In the genomic region with DNA sequence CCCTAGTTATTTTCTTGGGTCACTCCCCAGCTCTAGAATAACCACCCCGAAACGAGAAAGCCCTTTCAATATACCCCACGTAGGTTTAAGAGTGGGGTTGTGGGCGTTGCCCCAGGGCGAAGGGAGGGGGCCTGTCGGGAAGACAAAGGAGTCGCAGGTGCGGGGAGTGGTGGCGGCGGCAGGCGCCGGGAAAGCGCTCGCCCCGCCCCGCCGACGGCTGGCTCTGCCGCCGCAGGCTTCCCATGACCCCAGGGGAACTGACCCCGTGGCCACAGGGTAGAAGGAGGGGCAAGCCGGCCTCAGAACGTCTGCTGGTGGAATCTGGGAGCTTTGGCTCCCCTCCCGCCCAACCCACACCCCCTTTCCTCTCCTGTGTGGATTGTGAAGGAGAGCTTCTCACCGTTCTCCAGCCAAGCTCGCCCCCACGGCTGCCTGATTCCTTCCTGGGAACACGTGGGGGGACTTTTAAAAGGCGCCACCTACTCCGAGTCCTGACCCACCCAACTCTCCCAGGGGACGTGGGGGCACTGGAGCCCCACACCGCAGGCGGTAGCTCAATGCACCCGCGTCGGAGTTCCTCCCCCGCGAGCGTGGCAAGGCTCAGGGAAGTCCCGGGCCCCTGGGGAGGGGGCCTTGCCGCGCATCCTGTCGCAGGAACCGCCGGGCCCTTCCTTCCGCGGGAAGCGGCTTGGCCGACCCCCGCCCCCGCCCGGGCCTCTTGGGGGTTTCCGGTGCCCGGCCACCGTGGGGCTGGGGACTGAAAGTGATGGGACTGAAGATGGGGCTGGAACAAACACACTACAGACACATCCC, we compare ENCODE assay signal across 1 cellular context.
A peak's percentile ranks its signal among the peaks of the same experiment; 100 is the strongest.
TF ChIP-seq lines count a peak whose summit lies in the region.

No MANE protein-coding gene starts in this region.

TF ChIP-seq in GM12878, 131 proteins besides CTCF, POLR2A, EP300 and RAD21 (continues in another document):
- TF ChIP-seq YBX1 (IDR thresholded peaks at IDR 0.05) (no peak), STAT3 (IDR thresholded peaks at IDR 0.05; ENCODE audit: low read depth, low read length) (no peak), SMAD1 (IDR thresholded peaks at IDR 0.05; ENCODE audit: low read depth, partially characterized antibody) (peak; percentile 61), ZBED1 (IDR thresholded peaks at IDR 0.05; ENCODE audit: borderline replicate concordance) (peak; percentile 64; the same call in 1 of the 2 replicates), TBL1XR1 (IDR thresholded peaks at IDR 0.05; ENCODE audit: low read depth, low read length) (peak; percentile 98; the same call in 1 of the 2 replicates), BCL11A (IDR thresholded peaks at IDR 0.05; ENCODE audit: low read depth, low read length) (peak; percentile 80), SMC3 (IDR thresholded peaks at IDR 0.05; ENCODE audit: borderline replicate concordance, low read length) (peak; percentile 12; the same call in 1 of the 2 replicates), FOS (IDR thresholded peaks at IDR 0.05; ENCODE audit: borderline replicate concordance, extremely low read depth, insufficient read length) (no peak), TCF12 (IDR thresholded peaks at IDR 0.05; ENCODE audit: low read depth, low read length) (peak; percentile 75; the same call in 1 of the 2 replicates), BACH1 (IDR thresholded peaks at IDR 0.05; ENCODE audit: borderline replicate concordance) (peak; percentile 87), TARDBP (IDR thresholded peaks at IDR 0.05; ENCODE audit: borderline replicate concordance) (peak; percentile 61; the same call in 1 of the 2 replicates), MTA3 (IDR thresholded peaks at IDR 0.05; ENCODE audit: borderline replicate concordance, low read length) (no peak), HDAC6 (IDR thresholded peaks at IDR 0.05; ENCODE audit: unreplicated experiment) (no peak), PML (IDR thresholded peaks at IDR 0.05; ENCODE audit: low read length) (no peak), IKZF2 (IDR thresholded peaks at IDR 0.05) (peak; percentile 96 to 98), SPI1 (IDR thresholded peaks at IDR 0.05; ENCODE audit: borderline replicate concordance, insufficient read depth, low read depth, low read length) (peak; percentile 50; the same call in 1 of the 2 replicates), ZSCAN29 (IDR thresholded peaks at IDR 0.05) (0 out of 2 replicates have a peak, but pooled peaks have one; percentile 35), ZNF207 (IDR thresholded peaks at IDR 0.05; ENCODE audit: borderline replicate concordance) (peak; percentile 74; the same call in 1 of the 2 replicates), ZNF24 (IDR thresholded peaks at IDR 0.05) (no peak), IKZF1 (conservative IDR thresholded peaks at IDR 0.05) (peak; percentile 99), MYB (IDR thresholded peaks at IDR 0.05; ENCODE audit: borderline replicate concordance, low read depth, low read length) (peak; percentile 29; the same call in 1 of the 2 replicates), BMI1 (IDR thresholded peaks at IDR 0.05; ENCODE audit: borderline replicate concordance) (no peak), PAX8 (IDR thresholded peaks at IDR 0.05) (no peak), GABPA (IDR thresholded peaks at IDR 0.05; ENCODE audit: low read depth) (no peak), SMARCA5 (IDR thresholded peaks at IDR 0.05) (no peak), ZZZ3 (IDR thresholded peaks at IDR 0.05; ENCODE audit: control insufficient read depth, insufficient read length, low read depth) (no peak), KLF5 (IDR thresholded peaks at IDR 0.05; ENCODE audit: partially characterized antibody) (no peak), MXI1 (IDR thresholded peaks at IDR 0.05; ENCODE audit: low read depth, low read length) (no peak)
- TF ChIP-seq, protein P1, sequence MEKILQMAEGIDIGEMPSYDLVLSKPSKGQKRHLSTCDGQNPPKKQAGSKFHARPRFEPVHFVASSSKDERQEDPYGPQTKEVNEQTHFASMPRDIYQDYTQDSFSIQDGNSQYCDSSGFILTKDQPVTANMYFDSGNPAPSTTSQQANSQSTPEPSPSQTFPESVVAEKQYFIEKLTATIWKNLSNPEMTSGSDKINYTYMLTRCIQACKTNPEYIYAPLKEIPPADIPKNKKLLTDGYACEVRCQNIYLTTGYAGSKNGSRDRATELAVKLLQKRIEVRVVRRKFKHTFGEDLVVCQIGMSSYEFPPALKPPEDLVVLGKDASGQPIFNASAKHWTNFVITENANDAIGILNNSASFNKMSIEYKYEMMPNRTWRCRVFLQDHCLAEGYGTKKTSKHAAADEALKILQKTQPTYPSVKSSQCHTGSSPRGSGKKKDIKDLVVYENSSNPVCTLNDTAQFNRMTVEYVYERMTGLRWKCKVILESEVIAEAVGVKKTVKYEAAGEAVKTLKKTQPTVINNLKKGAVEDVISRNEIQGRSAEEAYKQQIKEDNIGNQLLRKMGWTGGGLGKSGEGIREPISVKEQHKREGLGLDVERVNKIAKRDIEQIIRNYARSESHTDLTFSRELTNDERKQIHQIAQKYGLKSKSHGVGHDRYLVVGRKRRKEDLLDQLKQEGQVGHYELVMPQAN (conservative IDR thresholded peaks at IDR 0.05): no peak; the same call in 1 of the 2 replicates
- TF ChIP-seq, protein P2, sequence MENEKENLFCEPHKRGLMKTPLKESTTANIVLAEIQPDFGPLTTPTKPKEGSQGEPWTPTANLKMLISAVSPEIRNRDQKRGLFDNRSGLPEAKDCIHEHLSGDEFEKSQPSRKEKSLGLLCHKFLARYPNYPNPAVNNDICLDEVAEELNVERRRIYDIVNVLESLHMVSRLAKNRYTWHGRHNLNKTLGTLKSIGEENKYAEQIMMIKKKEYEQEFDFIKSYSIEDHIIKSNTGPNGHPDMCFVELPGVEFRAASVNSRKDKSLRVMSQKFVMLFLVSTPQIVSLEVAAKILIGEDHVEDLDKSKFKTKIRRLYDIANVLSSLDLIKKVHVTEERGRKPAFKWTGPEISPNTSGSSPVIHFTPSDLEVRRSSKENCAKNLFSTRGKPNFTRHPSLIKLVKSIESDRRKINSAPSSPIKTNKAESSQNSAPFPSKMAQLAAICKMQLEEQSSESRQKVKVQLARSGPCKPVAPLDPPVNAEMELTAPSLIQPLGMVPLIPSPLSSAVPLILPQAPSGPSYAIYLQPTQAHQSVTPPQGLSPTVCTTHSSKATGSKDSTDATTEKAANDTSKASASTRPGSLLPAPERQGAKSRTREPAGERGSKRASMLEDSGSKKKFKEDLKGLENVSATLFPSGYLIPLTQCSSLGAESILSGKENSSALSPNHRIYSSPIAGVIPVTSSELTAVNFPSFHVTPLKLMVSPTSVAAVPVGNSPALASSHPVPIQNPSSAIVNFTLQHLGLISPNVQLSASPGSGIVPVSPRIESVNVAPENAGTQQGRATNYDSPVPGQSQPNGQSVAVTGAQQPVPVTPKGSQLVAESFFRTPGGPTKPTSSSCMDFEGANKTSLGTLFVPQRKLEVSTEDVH (IDR thresholded peaks at IDR 0.05; ENCODE audit: low read depth, partially characterized antibody): no peak
- TF ChIP-seq, protein P3, sequence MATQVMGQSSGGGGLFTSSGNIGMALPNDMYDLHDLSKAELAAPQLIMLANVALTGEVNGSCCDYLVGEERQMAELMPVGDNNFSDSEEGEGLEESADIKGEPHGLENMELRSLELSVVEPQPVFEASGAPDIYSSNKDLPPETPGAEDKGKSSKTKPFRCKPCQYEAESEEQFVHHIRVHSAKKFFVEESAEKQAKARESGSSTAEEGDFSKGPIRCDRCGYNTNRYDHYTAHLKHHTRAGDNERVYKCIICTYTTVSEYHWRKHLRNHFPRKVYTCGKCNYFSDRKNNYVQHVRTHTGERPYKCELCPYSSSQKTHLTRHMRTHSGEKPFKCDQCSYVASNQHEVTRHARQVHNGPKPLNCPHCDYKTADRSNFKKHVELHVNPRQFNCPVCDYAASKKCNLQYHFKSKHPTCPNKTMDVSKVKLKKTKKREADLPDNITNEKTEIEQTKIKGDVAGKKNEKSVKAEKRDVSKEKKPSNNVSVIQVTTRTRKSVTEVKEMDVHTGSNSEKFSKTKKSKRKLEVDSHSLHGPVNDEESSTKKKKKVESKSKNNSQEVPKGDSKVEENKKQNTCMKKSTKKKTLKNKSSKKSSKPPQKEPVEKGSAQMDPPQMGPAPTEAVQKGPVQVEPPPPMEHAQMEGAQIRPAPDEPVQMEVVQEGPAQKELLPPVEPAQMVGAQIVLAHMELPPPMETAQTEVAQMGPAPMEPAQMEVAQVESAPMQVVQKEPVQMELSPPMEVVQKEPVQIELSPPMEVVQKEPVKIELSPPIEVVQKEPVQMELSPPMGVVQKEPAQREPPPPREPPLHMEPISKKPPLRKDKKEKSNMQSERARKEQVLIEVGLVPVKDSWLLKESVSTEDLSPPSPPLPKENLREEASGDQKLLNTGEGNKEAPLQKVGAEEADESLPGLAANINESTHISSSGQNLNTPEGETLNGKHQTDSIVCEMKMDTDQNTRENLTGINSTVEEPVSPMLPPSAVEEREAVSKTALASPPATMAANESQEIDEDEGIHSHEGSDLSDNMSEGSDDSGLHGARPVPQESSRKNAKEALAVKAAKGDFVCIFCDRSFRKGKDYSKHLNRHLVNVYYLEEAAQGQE (IDR thresholded peaks at IDR 0.05; ENCODE audit: low read depth, low read length): no peak; the same call in 1 of the 2 replicates
- TF ChIP-seq, protein P4, sequence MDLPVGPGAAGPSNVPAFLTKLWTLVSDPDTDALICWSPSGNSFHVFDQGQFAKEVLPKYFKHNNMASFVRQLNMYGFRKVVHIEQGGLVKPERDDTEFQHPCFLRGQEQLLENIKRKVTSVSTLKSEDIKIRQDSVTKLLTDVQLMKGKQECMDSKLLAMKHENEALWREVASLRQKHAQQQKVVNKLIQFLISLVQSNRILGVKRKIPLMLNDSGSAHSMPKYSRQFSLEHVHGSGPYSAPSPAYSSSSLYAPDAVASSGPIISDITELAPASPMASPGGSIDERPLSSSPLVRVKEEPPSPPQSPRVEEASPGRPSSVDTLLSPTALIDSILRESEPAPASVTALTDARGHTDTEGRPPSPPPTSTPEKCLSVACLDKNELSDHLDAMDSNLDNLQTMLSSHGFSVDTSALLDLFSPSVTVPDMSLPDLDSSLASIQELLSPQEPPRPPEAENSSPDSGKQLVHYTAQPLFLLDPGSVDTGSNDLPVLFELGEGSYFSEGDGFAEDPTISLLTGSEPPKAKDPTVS (IDR thresholded peaks at IDR 0.05; ENCODE audit: low read depth, low read length): 0 out of 2 replicates have a peak, but pooled peaks have one; percentile 30
- TF ChIP-seq, protein P5, sequence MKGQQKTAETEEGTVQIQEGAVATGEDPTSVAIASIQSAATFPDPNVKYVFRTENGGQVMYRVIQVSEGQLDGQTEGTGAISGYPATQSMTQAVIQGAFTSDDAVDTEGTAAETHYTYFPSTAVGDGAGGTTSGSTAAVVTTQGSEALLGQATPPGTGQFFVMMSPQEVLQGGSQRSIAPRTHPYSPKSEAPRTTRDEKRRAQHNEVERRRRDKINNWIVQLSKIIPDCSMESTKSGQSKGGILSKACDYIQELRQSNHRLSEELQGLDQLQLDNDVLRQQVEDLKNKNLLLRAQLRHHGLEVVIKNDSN (IDR thresholded peaks at IDR 0.05; ENCODE audit: borderline replicate concordance, extremely low read length, insufficient read depth, low read depth, low read length): no peak
- TF ChIP-seq, protein P6, sequence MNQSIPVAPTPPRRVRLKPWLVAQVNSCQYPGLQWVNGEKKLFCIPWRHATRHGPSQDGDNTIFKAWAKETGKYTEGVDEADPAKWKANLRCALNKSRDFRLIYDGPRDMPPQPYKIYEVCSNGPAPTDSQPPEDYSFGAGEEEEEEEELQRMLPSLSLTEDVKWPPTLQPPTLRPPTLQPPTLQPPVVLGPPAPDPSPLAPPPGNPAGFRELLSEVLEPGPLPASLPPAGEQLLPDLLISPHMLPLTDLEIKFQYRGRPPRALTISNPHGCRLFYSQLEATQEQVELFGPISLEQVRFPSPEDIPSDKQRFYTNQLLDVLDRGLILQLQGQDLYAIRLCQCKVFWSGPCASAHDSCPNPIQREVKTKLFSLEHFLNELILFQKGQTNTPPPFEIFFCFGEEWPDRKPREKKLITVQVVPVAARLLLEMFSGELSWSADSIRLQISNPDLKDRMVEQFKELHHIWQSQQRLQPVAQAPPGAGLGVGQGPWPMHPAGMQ (IDR thresholded peaks at IDR 0.05; ENCODE audit: borderline replicate concordance): no peak
- TF ChIP-seq, protein P7, sequence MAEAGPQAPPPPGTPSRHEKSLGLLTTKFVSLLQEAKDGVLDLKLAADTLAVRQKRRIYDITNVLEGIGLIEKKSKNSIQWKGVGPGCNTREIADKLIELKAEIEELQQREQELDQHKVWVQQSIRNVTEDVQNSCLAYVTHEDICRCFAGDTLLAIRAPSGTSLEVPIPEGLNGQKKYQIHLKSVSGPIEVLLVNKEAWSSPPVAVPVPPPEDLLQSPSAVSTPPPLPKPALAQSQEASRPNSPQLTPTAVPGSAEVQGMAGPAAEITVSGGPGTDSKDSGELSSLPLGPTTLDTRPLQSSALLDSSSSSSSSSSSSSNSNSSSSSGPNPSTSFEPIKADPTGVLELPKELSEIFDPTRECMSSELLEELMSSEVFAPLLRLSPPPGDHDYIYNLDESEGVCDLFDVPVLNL (IDR thresholded peaks at IDR 0.05; ENCODE audit: low read depth, low read length): 0 out of 2 replicates have a peak, but pooled peaks have one; percentile 42
- TF ChIP-seq, protein P8, sequence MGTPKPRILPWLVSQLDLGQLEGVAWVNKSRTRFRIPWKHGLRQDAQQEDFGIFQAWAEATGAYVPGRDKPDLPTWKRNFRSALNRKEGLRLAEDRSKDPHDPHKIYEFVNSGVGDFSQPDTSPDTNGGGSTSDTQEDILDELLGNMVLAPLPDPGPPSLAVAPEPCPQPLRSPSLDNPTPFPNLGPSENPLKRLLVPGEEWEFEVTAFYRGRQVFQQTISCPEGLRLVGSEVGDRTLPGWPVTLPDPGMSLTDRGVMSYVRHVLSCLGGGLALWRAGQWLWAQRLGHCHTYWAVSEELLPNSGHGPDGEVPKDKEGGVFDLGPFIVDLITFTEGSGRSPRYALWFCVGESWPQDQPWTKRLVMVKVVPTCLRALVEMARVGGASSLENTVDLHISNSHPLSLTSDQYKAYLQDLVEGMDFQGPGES (IDR thresholded peaks at IDR 0.05): no peak
- TF ChIP-seq, protein P9, sequence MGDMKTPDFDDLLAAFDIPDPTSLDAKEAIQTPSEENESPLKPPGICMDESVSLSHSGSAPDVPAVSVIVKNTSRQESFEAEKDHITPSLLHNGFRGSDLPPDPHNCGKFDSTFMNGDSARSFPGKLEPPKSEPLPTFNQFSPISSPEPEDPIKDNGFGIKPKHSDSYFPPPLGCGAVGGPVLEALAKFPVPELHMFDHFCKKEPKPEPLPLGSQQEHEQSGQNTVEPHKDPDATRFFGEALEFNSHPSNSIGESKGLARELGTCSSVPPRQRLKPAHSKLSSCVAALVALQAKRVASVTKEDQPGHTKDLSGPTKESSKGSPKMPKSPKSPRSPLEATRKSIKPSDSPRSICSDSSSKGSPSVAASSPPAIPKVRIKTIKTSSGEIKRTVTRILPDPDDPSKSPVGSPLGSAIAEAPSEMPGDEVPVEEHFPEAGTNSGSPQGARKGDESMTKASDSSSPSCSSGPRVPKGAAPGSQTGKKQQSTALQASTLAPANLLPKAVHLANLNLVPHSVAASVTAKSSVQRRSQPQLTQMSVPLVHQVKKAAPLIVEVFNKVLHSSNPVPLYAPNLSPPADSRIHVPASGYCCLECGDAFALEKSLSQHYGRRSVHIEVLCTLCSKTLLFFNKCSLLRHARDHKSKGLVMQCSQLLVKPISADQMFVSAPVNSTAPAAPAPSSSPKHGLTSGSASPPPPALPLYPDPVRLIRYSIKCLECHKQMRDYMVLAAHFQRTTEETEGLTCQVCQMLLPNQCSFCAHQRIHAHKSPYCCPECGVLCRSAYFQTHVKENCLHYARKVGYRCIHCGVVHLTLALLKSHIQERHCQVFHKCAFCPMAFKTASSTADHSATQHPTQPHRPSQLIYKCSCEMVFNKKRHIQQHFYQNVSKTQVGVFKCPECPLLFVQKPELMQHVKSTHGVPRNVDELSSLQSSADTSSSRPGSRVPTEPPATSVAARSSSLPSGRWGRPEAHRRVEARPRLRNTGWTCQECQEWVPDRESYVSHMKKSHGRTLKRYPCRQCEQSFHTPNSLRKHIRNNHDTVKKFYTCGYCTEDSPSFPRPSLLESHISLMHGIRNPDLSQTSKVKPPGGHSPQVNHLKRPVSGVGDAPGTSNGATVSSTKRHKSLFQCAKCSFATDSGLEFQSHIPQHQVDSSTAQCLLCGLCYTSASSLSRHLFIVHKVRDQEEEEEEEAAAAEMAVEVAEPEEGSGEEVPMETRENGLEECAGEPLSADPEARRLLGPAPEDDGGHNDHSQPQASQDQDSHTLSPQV (IDR thresholded peaks at IDR 0.05): no peak
